In the genomic region with DNA sequence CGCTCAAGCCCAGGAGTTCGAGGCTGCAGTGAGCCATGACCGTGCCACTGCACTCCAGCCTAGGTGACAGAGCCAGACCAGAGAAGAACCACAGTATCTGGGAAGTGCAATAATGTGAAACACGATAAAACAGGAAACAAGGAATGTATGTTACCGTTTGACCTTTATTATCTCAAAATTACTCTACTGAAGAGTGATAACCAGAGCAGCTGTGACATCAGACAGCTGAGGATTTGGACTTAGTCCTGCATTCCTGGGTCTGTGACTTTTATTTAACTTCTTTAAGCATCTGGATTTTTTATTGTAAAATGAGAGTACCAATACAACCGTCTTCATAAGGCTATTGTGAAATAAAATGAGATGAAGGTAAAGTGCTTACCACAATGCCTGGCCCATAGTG, we compare ENCODE assay signal across 26 cellular contexts.
"Had no signal": no experiment of that assay in that cellular context is flagged by ENCODE, and none has a peak within 500 bp of the region (broad histone marks: within the 10 kb centered on the region; RNA-seq: fewer than 3 reads in every experiment).

No MANE protein-coding gene starts in this region.

- H3K27ac Mint-ChIP-seq: dendritic cell treated with granulocyte-macrophage colony-stimulating factor and Interleukin-4, amounts not matched to agents 40 ng/mL and 50 ng/mL, for 4 days; effector memory CD8-positive, alpha-beta T cell; endodermal cell; mesothelial cell of epicardium had no signal

- ATAC-seq: effector memory CD8-positive, alpha-beta T cell; esophagus mucosa; foreskin keratinocyte; gastroesophageal sphincter; left cardiac atrium; left lung; left ventricle myocardium superior; lower lobe of right lung; mucosa of descending colon had no signal

- H3K4me1 Mint-ChIP-seq: endodermal cell, mesothelial cell of epicardium had no signal

- H3K27me3 ChIP-seq: colonic mucosa, esophagus squamous epithelium, foreskin keratinocyte, gastroesophageal sphincter, heart left ventricle, hepatocyte, left lung had no signal

- DNase-seq: colonic mucosa; cortex of kidney; effector CD8-positive, alpha-beta T cell; effector memory CD8-positive, alpha-beta T cell; endodermal cell; erythroblast; esophagus squamous epithelium; foreskin keratinocyte; heart left ventricle; hypothalamus; left cardiac atrium; left lung; left ventricle myocardium superior; lower lobe of right lung; mesenchymal stem cell; mucosa of descending colon had no signal

- FAIRE-seq: endometrium, frontal cortex, islet of Langerhans, keratinocyte had no signal

- H3K9me3 Mint-ChIP-seq: effector memory CD8-positive, alpha-beta T cell; endodermal cell had no signal

- H3K27ac ChIP-seq: colonic mucosa, epithelial cell of prostate, esophagus squamous epithelium, foreskin keratinocyte, gastroesophageal sphincter, heart left ventricle, hepatocyte, left lung, lower lobe of right lung had no signal

- H3K4me3 ChIP-seq: colonic mucosa, esophagus squamous epithelium, gastroesophageal sphincter, heart left ventricle, hepatocyte, left lung, lower lobe of right lung, mucosa of descending colon had no signal

- H3K79me2 ChIP-seq: hepatocyte had no signal

- H3K4me2 ChIP-seq: hepatocyte had no signal

- H3K36me3 ChIP-seq: colonic mucosa, esophagus squamous epithelium, gastroesophageal sphincter, heart left ventricle, left lung, lower lobe of right lung had no signal

- H3K4me1 ChIP-seq: colonic mucosa, esophagus squamous epithelium, gastroesophageal sphincter, heart left ventricle, left lung, lower lobe of right lung had no signal

- H3K27me3 Mint-ChIP-seq: dendritic cell treated with granulocyte-macrophage colony-stimulating factor and Interleukin-4, amounts not matched to agents 40 ng/mL and 50 ng/mL, for 4 days; effector memory CD8-positive, alpha-beta T cell had no signal

- H3K4me3 Mint-ChIP-seq: dendritic cell treated with granulocyte-macrophage colony-stimulating factor and Interleukin-4, amounts not matched to agents 40 ng/mL and 50 ng/mL, for 4 days; effector memory CD8-positive, alpha-beta T cell; endodermal cell; mesothelial cell of epicardium had no signal

- H3K9me3 ChIP-seq: colonic mucosa, esophagus squamous epithelium, mucosa of descending colon had no signal

- H2AFZ ChIP-seq: hepatocyte had no signal
